In genomic region chr14:99551034-99551922, GRCh38 we compare ENCODE assay signal across 1 cellular context.
A peak's percentile ranks its signal among the peaks of the same experiment; 100 is the strongest.
TF ChIP-seq lines count a peak whose summit lies in the region.

No MANE protein-coding gene starts in this region.

TF ChIP-seq in HEK293, 187 proteins besides CTCF, POLR2A, EP300 and RAD21 (continued from another document):
- TF ChIP-seq ZNF18 (tag by site-specific recombination; IDR thresholded peaks at IDR 0.05) (peak; percentile 63), ZNF670 (tag by site-specific recombination; IDR thresholded peaks at IDR 0.05; ENCODE audit: low read depth) (no peak), PRDM4 (tag by site-specific recombination; IDR thresholded peaks at IDR 0.05) (no peak), ZNF660 (tag by site-specific recombination; IDR thresholded peaks at IDR 0.05) (no peak), ZNF830 (tag by site-specific recombination; IDR thresholded peaks at IDR 0.05; ENCODE audit: low read depth) (no peak), ZNF24 (tag by site-specific recombination; IDR thresholded peaks at IDR 0.05) (no peak), OSR2 (tag by site-specific recombination; IDR thresholded peaks at IDR 0.05) (no peak), OVOL3 (tag by site-specific recombination; IDR thresholded peaks at IDR 0.05) (no peak), ZEB2 (tag by site-specific recombination; IDR thresholded peaks at IDR 0.05) (peak; percentile 100), ZNF223 (tag by site-specific recombination; IDR thresholded peaks at IDR 0.05) (no peak)
- TF ChIP-seq, protein P1, sequence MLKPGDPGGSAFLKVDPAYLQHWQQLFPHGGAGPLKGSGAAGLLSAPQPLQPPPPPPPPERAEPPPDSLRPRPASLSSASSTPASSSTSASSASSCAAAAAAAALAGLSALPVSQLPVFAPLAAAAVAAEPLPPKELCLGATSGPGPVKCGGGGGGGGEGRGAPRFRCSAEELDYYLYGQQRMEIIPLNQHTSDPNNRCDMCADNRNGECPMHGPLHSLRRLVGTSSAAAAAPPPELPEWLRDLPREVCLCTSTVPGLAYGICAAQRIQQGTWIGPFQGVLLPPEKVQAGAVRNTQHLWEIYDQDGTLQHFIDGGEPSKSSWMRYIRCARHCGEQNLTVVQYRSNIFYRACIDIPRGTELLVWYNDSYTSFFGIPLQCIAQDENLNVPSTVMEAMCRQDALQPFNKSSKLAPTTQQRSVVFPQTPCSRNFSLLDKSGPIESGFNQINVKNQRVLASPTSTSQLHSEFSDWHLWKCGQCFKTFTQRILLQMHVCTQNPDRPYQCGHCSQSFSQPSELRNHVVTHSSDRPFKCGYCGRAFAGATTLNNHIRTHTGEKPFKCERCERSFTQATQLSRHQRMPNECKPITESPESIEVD (tag by site-specific recombination; IDR thresholded peaks at IDR 0.05): no peak
- TF ChIP-seq, protein P2, sequence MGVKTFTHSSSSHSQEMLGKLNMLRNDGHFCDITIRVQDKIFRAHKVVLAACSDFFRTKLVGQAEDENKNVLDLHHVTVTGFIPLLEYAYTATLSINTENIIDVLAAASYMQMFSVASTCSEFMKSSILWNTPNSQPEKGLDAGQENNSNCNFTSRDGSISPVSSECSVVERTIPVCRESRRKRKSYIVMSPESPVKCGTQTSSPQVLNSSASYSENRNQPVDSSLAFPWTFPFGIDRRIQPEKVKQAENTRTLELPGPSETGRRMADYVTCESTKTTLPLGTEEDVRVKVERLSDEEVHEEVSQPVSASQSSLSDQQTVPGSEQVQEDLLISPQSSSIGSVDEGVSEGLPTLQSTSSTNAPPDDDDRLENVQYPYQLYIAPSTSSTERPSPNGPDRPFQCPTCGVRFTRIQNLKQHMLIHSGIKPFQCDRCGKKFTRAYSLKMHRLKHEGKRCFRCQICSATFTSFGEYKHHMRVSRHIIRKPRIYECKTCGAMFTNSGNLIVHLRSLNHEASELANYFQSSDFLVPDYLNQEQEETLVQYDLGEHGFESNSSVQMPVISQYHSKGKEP (tag by site-specific recombination; IDR thresholded peaks at IDR 0.05): no peak
